8 cellular contexts compared by ENCODE assay signal in the genomic region with DNA sequence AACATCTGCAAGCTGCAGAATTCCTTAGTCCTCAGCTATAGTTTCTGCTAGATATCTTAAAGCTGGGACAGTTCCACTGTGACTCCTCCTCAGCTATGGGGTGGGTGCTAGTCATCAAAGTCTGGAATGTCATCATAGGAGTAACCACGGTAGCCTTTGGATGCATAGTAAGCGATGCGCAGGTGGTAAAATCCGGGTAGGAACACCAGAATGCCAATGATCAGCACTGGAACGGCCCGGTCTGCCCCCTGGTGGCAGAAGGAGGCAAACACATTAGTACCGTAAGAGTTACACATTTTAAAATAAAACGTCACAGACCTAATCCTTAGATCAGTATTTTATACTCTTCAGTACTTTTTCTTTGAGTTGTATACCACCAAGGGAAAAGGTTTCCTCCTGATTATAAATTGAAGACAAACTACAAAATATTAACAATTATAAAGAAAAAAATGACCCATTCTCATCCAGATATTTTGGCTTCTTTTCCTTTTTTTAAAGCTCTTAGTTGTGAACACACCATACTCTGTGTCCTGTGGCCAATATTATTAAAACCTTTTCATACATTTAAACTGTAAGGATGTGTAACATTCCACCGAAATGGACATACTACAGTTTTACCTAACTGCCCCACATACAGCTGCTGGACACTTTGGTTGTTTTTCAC. TPM values are rescaled to one million over a fixed set of nuclear protein-coding genes. Genes with fewer than 3 reads are reported as not detected.
A peak's percentile ranks its signal among the peaks of the same experiment; 100 is the strongest.
DNase-seq lines count a peak whose midpoint lies in the region; ATAC-seq and TF ChIP-seq lines count a peak whose summit lies in the region.

No MANE protein-coding gene starts in this region.

- H3K27ac ChIP-seq in lung (ENCODE audit: low read depth in 1 of 2, low read length in 1 of 2) = no peak overlapping the region

- H3K27me3 ChIP-seq in lung (ENCODE audit: control insufficient read depth, insufficient read depth) = no peaks in the 10 kb centered on the region

- H3K4me3 ChIP-seq in lung = no peak overlapping the region

- TF ChIP-seq CTCF in lung (IDR thresholded peaks at IDR 0.05; ENCODE audit: control extremely low read depth, extremely low read depth) = peak; percentile 87

- 13 to 19% methylated on average over 9 of the region's 9 CpGs for WGBS in lung, 2 donors

- peak; percentile 86 for ATAC-seq in lung (ENCODE audit: insufficient read depth, low FRiP score)
- ATAC-seq in HG03097 (IDR thresholded peaks at IDR 0.05; ENCODE audit: low FRiP score, unreplicated experiment) = no peak

- DNase-seq in COR-L47 (lab: John Stamatoyannopoulos, UW) (peak; percentile 32), HEK293T (ENCODE audit: extremely low spot score) (peak; percentile 66), NCI-H510A (lab: John Stamatoyannopoulos, UW) (peak; percentile 60), dermis blood vessel endothelial cell (peak; percentile 82), lung (ENCODE audit: low spot score) (peak; percentile 75)
- peak; percentile 57 to 66 for DNase-seq in activated CD4-positive, alpha-beta T cell treated with anti-CD3 and anti-CD28 coated beads, Interleukin-2, amount 50 U/mL, for 24 hours (ENCODE audit: low read depth in 1 of 2, low spot score in 1 of 2)
- DNase-seq in stimulated activated CD8-positive, alpha-beta memory T cell treated with anti-CD3 and anti-CD28 coated beads, Interleukin-15, amount 100 ng/mL, for 1 hour (ENCODE audit: low read depth) = peak; percentile 62

- H3K36me3 ChIP-seq in lung (ENCODE audit: control insufficient read depth in 2 of 2, insufficient read depth in 2 of 2, low read length in 2 of 2) = peaks cover 21 to 29% of the 10 kb centered on the region in 2 donors

- CTCF ChIA-PET in HEK293T (lab: Yijun Ruan, JAX) = interaction anchor here (0.6 to 1.7 kb wide), 10 partner anchors 9 to 339 kb away, joined by 3 to 6 read pairs (median 4); a partner anchor contains a TSS

- H3K4me1 ChIP-seq in lung (ENCODE audit: control insufficient read depth in 2 of 2, insufficient read depth in 2 of 2, low read length in 2 of 2) = peaks cover 0 to 2% of the 10 kb centered on the region in 2 donors

- no peaks in the 10 kb centered on the region for H3K9me3 ChIP-seq in lung (ENCODE audit: control insufficient read depth in 2 of 2, insufficient read depth in 1 of 2, low read length in 1 of 2)

- POLR2A ChIA-PET in HEK293T (lab: Yijun Ruan, JAX) = interaction anchor here (1.2 to 1.4 kb wide), 2 partner anchors 11 to 19 kb away, joined by 3 to 4 read pairs; a partner anchor contains a TSS

TF ChIP-seq in HEK293T, 16 proteins besides CTCF, POLR2A, EP300 and RAD21:
- TF ChIP-seq BHLHE40 (IDR thresholded peaks at IDR 0.05; ENCODE audit: borderline replicate concordance) (no peak), SP1 (IDR thresholded peaks at IDR 0.05) (no peak)
- TF ChIP-seq, protein P1, sequence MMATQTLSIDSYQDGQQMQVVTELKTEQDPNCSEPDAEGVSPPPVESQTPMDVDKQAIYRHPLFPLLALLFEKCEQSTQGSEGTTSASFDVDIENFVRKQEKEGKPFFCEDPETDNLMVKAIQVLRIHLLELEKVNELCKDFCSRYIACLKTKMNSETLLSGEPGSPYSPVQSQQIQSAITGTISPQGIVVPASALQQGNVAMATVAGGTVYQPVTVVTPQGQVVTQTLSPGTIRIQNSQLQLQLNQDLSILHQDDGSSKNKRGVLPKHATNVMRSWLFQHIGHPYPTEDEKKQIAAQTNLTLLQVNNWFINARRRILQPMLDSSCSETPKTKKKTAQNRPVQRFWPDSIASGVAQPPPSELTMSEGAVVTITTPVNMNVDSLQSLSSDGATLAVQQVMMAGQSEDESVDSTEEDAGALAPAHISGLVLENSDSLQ (IDR thresholded peaks at IDR 0.05) = no peak

RNA-seq across cellular contexts. Expression of a gene that starts 12.1 kb away (rescaled TPM):
- total RNA-seq in dermis blood vessel endothelial cell (57.3 and 75.4 TPM in 2 replicates), lung (10 to 100 TPM; 89.2 to 93.8 TPM)
- polyA plus RNA-seq in lung = 100 to 1,000 TPM in 1 of 2 donors, 10 to 100 TPM in 1; 88.3 to 160 TPM

RNA-seq across cellular contexts. Expression of a gene that starts 18.9 kb away (rescaled TPM):
- total RNA-seq in dermis blood vessel endothelial cell (131 and 240 TPM in 2 replicates), lung (10 to 100 TPM; 47.9 to 50.0 TPM)
- 10 to 100 TPM; 67.3 to 74.1 TPM for polyA plus RNA-seq in lung

RNA-seq across cellular contexts. Expression of a gene that starts 26.0 kb away (rescaled TPM):
- total RNA-seq in dermis blood vessel endothelial cell = 71.5 and 105 TPM in 2 replicates
- 10 to 100 TPM; 39.4 to 50.8 TPM for total RNA-seq in lung
- polyA plus RNA-seq in lung = 10 to 100 TPM; 15.7 to 34.6 TPM

Comparison
In these comparisons a context has a peak if more than half of its experiments do, and no peak if none do; other contexts are left out.
1. DNase-seq: peak in every context shown above with its lines; median percentile 82 in dermis blood vessel endothelial cell; 75 in lung; 66 in HEK293T; 62 in stimulated activated CD8-positive, alpha-beta memory T cell treated with anti-CD3 and anti-CD28 coated beads, Interleukin-15, amount 100 ng/mL, for 1 hour; 62 in activated CD4-positive, alpha-beta T cell treated with anti-CD3 and anti-CD28 coated beads, Interleukin-2, amount 50 U/mL, for 24 hours; 60 in NCI-H510A; 32 in COR-L47.